ENCODE assay signal across 11 cellular contexts in genomic region chr13:30257433-30258099, GRCh38. TPM values are rescaled to one million over a fixed set of nuclear protein-coding genes. Genes with fewer than 3 reads are reported as not detected.
DNase-seq lines count a peak whose midpoint lies in the region; ATAC-seq and TF ChIP-seq lines count a peak whose summit lies in the region.
"Had no signal": no experiment of that assay in that cellular context is flagged by ENCODE, and none has a peak within 500 bp of the region (broad histone marks: within the 10 kb centered on the region; RNA-seq: fewer than 3 reads in every experiment).

No MANE protein-coding gene starts in this region.

- ATAC-seq in HG02885 (IDR thresholded peaks at IDR 0.05; ENCODE audit: poor library complexity, unreplicated experiment): peak; percentile 69
- no peak for ATAC-seq in naive thymus-derived CD8-positive, alpha-beta T cell
- no peak for ATAC-seq in GM18505 (IDR thresholded peaks at IDR 0.05; ENCODE audit: unreplicated experiment)

- peak overlapping the region; percentile 44 for H3K4me2 ChIP-seq in DOHH2 (ENCODE audit: low read length)

- H3K9me2 ChIP-seq in DOHH2 (replicated peaks; ENCODE audit: control insufficient read depth, low read length): no peaks in the 10 kb centered on the region

- H3K4me1 Mint-ChIP-seq in naive thymus-derived CD8-positive, alpha-beta T cell: peaks cover 9 to 25% (median 17%) of the 10 kb centered on the region in 4 donors
- peaks cover 27% of the 10 kb centered on the region for H3K4me1 Mint-ChIP-seq in activated CD4-positive, alpha-beta T cell treated with anti-CD3 and anti-CD28 coated beads, Interleukin-2, amount 10 ng/mL, durations not matched to agents 7 days and 5 days

- H3K36me3 ChIP-seq in DOHH2 (ENCODE audit: control insufficient read depth, low read length): peaks cover 42% of the 10 kb centered on the region

- POLR2A ChIA-PET in naive thymus-derived CD8-positive, alpha-beta T cell (lab: Charles Lee): no interaction called here
- POLR2A ChIA-PET in activated CD4-positive, alpha-beta T cell treated with anti-CD3 and anti-CD28 coated beads, Interleukin-2, amount 10 ng/mL, durations not matched to agents 7 days and 5 days (lab: Charles Lee): no interaction called here

- no peak for TF ChIP-seq CTCF in DOHH2 (IDR thresholded peaks at IDR 0.05; ENCODE audit: low read depth, low read length, poor library complexity, severe bottlenecking)

- H3K79me2 ChIP-seq in DOHH2 (ENCODE audit: control insufficient read depth, low read length): peaks cover 38% of the 10 kb centered on the region

- peaks cover 0 to 8% (median 0%) of the 10 kb centered on the region in 9 donors for H3K9me3 Mint-ChIP-seq in naive thymus-derived CD8-positive, alpha-beta T cell
- no peaks in the 10 kb centered on the region for H3K9me3 Mint-ChIP-seq in activated CD4-positive, alpha-beta T cell treated with anti-CD3 and anti-CD28 coated beads, Interleukin-2, amount 10 ng/mL, durations not matched to agents 7 days and 5 days
- H3K9me3 Mint-ChIP-seq: activated naive CD8-positive, alpha-beta T cell treated with anti-CD3 and anti-CD28 coated beads for 36 hours had no signal

- no peaks in the 10 kb centered on the region for H3K27me3 Mint-ChIP-seq in naive thymus-derived CD8-positive, alpha-beta T cell
- no peaks in the 10 kb centered on the region for H3K27me3 Mint-ChIP-seq in activated CD4-positive, alpha-beta T cell treated with anti-CD3 and anti-CD28 coated beads, Interleukin-2, amount 10 ng/mL, durations not matched to agents 7 days and 5 days
- H3K27me3 Mint-ChIP-seq: activated naive CD8-positive, alpha-beta T cell treated with anti-CD3 and anti-CD28 coated beads for 36 hours had no signal

- CTCF ChIA-PET in activated CD4-positive, alpha-beta T cell treated with anti-CD3 and anti-CD28 coated beads, Interleukin-2, amount 10 ng/mL, durations not matched to agents 7 days and 5 days (lab: Charles Lee): no interaction called here

- H3K36me3 Mint-ChIP-seq in naive thymus-derived CD8-positive, alpha-beta T cell: peaks cover 0 to 5% (median 0%) of the 10 kb centered on the region in 3 donors
- peaks cover 24% of the 10 kb centered on the region for H3K36me3 Mint-ChIP-seq in activated CD4-positive, alpha-beta T cell treated with anti-CD3 and anti-CD28 coated beads, Interleukin-2, amount 10 ng/mL, durations not matched to agents 7 days and 5 days (ENCODE audit: low read depth)

- H3F3A ChIP-seq in DOHH2 (ENCODE audit: control insufficient read depth, insufficient read depth): peaks cover 8% of the 10 kb centered on the region; the same call in 1 of the 2 replicates

- H4K20me1 ChIP-seq in DOHH2 (ENCODE audit: control insufficient read depth, insufficient read depth, low read depth, low read length): no peaks in the 10 kb centered on the region

- peak overlapping the region; percentile 29 for H3K27ac ChIP-seq in DOHH2 (ENCODE audit: low read depth, low read length)
- H3K27ac ChIP-seq in cingulate gyrus (ENCODE audit: low read depth, low read length): peak overlapping the region; percentile 75

- H3K4me3 Mint-ChIP-seq in naive thymus-derived CD8-positive, alpha-beta T cell: no peak overlapping the region
- H3K4me3 Mint-ChIP-seq in activated CD4-positive, alpha-beta T cell treated with anti-CD3 and anti-CD28 coated beads, Interleukin-2, amount 10 ng/mL, durations not matched to agents 7 days and 5 days: no peak overlapping the region
- H3K4me3 Mint-ChIP-seq: activated naive CD8-positive, alpha-beta T cell treated with anti-CD3 and anti-CD28 coated beads for 36 hours had no signal

- no peak for DNase-seq in naive thymus-derived CD8-positive, alpha-beta T cell
- DNase-seq in activated CD4-positive, alpha-beta T cell treated with anti-CD3 and anti-CD28 coated beads, Interleukin-2, amount 10 ng/mL, durations not matched to agents 7 days and 5 days: no peak
- DNase-seq in activated naive CD4-positive, alpha-beta T cell treated with anti-CD3 and anti-CD28 coated beads, Interleukin-2, amount 50 U/mL, for 16 hours: no peak
- DNase-seq in DMS114 treated with DMSO at 0.1 percent for 48 hours (lab: John Stamatoyannopoulos, UW; ENCODE audit: unreplicated experiment): no peak
- DNase-seq: activated naive CD8-positive, alpha-beta T cell treated with anti-CD3 and anti-CD28 coated beads for 36 hours; NCI-H1105; T1000 had no signal

- peak overlapping the region; percentile 29 for H3K4me3 ChIP-seq in DOHH2 (ENCODE audit: low read length)

- no peak for TF ChIP-seq POLR2A in GM18505 (IDR thresholded peaks at IDR 0.05; ENCODE audit: borderline replicate concordance, extremely low read depth, insufficient read depth, insufficient read length)

- H3K4me1 ChIP-seq in DOHH2 (ENCODE audit: control insufficient read depth, low read length): peaks cover 38% of the 10 kb centered on the region

- H3K27me3 ChIP-seq in DOHH2 (ENCODE audit: control insufficient read depth, low read length): no peaks in the 10 kb centered on the region

- no peaks in the 10 kb centered on the region for H3K9me3 ChIP-seq in DOHH2 (ENCODE audit: control insufficient read depth, insufficient read depth, low read length)

- peak overlapping the region in 7 of 10 donors; percentile 3 to 78 (median 34) for H3K27ac Mint-ChIP-seq in naive thymus-derived CD8-positive, alpha-beta T cell
- no peak overlapping the region for H3K27ac Mint-ChIP-seq in activated CD4-positive, alpha-beta T cell treated with anti-CD3 and anti-CD28 coated beads, Interleukin-2, amount 10 ng/mL, durations not matched to agents 7 days and 5 days
- H3K27ac Mint-ChIP-seq: activated naive CD8-positive, alpha-beta T cell treated with anti-CD3 and anti-CD28 coated beads for 36 hours had no signal

RNA-seq across cellular contexts. Expression of gene KATNAL1, which starts 49.8 kb away (rescaled TPM):
- 1 to 10 TPM; 1.5 to 1.7 TPM for total RNA-seq in naive thymus-derived CD8-positive, alpha-beta T cell
- polyA plus RNA-seq in naive thymus-derived CD8-positive, alpha-beta T cell: under 1 TPM; 0.25 to 0.95 (median 0.61) TPM
- total RNA-seq in activated CD4-positive, alpha-beta T cell treated with anti-CD3 and anti-CD28 coated beads, Interleukin-2, amount 10 ng/mL, durations not matched to agents 7 days and 5 days: 10 to 100 TPM; 25.0 to 27.4 TPM

Comparison
In these comparisons a context has a peak if more than half of its experiments do, and no peak if none do; other contexts are left out.
1. RNA of gene KATNAL1, which starts 49.8 kb away (total RNA-seq): 25.0 to 27.4 TPM in activated CD4-positive, alpha-beta T cell treated with anti-CD3 and anti-CD28 coated beads, Interleukin-2, amount 10 ng/mL, durations not matched to agents 7 days and 5 days; 1.5 to 1.7 TPM in naive thymus-derived CD8-positive, alpha-beta T cell; every median in the first group is over 4 times any median in the second.